ENCODE assay signal across 24 cellular contexts in the genomic region with DNA sequence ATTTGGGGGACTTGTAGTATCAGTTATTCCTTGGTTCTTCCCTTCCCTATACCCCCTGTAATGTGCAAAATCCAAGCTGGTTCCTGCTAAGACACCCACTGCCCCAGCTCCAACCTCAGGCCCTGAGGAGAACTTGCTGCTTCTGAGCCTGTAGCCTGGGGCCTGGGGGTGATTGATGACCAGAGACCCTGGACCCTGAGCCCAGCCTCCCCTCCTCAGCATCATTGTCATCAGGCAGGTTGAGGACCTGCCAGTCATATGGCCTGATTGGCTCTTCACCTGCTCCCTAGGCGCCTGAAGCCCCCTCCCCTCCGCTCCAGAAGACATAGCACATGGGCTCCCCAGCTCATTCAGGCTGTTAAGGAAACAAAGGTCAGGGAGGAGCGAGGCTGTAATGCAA.
DNase-seq lines count a peak whose midpoint lies in the region; ATAC-seq and TF ChIP-seq lines count a peak whose summit lies in the region.
"Had no signal": no experiment of that assay in that cellular context is flagged by ENCODE, and none has a peak within 500 bp of the region (broad histone marks: within the 10 kb centered on the region; RNA-seq: fewer than 3 reads in every experiment).

No MANE protein-coding gene starts in this region.

- intact Hi-C loops in activated CD4-positive, alpha-beta T cell treated with anti-CD3 and anti-CD28 coated beads for 36 hours (cut with DNase I, micrococcal nuclease) = no loop called here
- intact Hi-C loops in CD4-positive, alpha-beta memory T cell (cut with micrococcal nuclease) = loop anchor here (5.0 kb wide), 2 partner anchors 33 to 147 kb away; a partner anchor contains a TSS

- no peaks in the 10 kb centered on the region for H3K9me3 ChIP-seq in CD4-positive, alpha-beta memory T cell (ENCODE audit: control insufficient read depth in 1 of 2, low read length in 2 of 2)
- H3K9me3 ChIP-seq in suprapubic skin = no peaks in the 10 kb centered on the region
- H3K9me3 ChIP-seq: adrenal gland, SJCRH30 had no signal

- TF ChIP-seq POLR2A in suprapubic skin (IDR thresholded peaks at IDR 0.05) = no peak

- peaks cover 3% of the 10 kb centered on the region for H3K27me3 Mint-ChIP-seq in activated CD4-positive, alpha-beta T cell treated with anti-CD3 and anti-CD28 coated beads, Interleukin-2, amount 10 ng/mL, durations not matched to agents 7 days and 5 days
- H3K27me3 Mint-ChIP-seq in activated CD4-positive, alpha-beta T cell treated with anti-CD3 and anti-CD28 coated beads for 36 hours = no peaks in the 10 kb centered on the region
- H3K27me3 Mint-ChIP-seq in CD4-positive, alpha-beta memory T cell = no peaks in the 10 kb centered on the region
- H3K27me3 Mint-ChIP-seq in activated CD4-positive, alpha-beta memory T cell treated with anti-CD3 and anti-CD28 coated beads, Interleukin-2, amount 10 ng/mL, durations not matched to agents 7 days and 5 days = no peaks in the 10 kb centered on the region
- H3K27me3 Mint-ChIP-seq in natural killer cell treated with Interleukin-12 subunit alpha and Interleukin-12 subunit beta and Interleukin-15 and Interleukin-18, amount 100 ng/mL, for 72 hours = no peaks in the 10 kb centered on the region

- TF ChIP-seq CTCF in suprapubic skin (IDR thresholded peaks at IDR 0.05) = no peak

- H3K4me1 Mint-ChIP-seq in activated CD4-positive, alpha-beta T cell treated with anti-CD3 and anti-CD28 coated beads, Interleukin-2, amount 10 ng/mL, durations not matched to agents 7 days and 5 days = peaks cover 55% of the 10 kb centered on the region
- peaks cover 47% of the 10 kb centered on the region for H3K4me1 Mint-ChIP-seq in activated CD4-positive, alpha-beta T cell treated with anti-CD3 and anti-CD28 coated beads for 36 hours
- H3K4me1 Mint-ChIP-seq in CD4-positive, alpha-beta memory T cell = peaks cover 35 to 82% (median 54%) of the 10 kb centered on the region in 4 donors
- peaks cover 83% of the 10 kb centered on the region for H3K4me1 Mint-ChIP-seq in activated CD4-positive, alpha-beta memory T cell treated with anti-CD3 and anti-CD28 coated beads, Interleukin-2, amount 10 ng/mL, durations not matched to agents 7 days and 5 days
- peaks cover 35 to 45% of the 10 kb centered on the region in 2 donors for H3K4me1 Mint-ChIP-seq in natural killer cell treated with Interleukin-12 subunit alpha and Interleukin-12 subunit beta and Interleukin-15 and Interleukin-18, amount 100 ng/mL, for 72 hours (ENCODE audit: low read depth in 2 of 2)
- H3K4me1 Mint-ChIP-seq: naive B cell had no signal

- CTCF ChIA-PET in activated CD4-positive, alpha-beta T cell treated with anti-CD3 and anti-CD28 coated beads, Interleukin-2, amount 10 ng/mL, durations not matched to agents 7 days and 5 days (lab: Charles Lee) = interaction anchor here (0.6 to 3.4 kb wide), 4 partner anchors 9 to 158 kb away, joined by 3 to 20 read pairs (median 3); no protein-coding TSS in a partner anchor
- CTCF ChIA-PET in activated CD4-positive, alpha-beta T cell treated with anti-CD3 and anti-CD28 coated beads for 36 hours (lab: Charles Lee) = interaction anchor here (0.5 to 2.8 kb wide), 4 partner anchors 9 to 807 kb away, joined by 3 to 14 read pairs (median 3); no protein-coding TSS in a partner anchor
- CTCF ChIA-PET in CD4-positive, alpha-beta memory T cell (lab: Charles Lee; ENCODE audit: partially characterized antibody) = interaction anchor here (1.3 kb wide), 1 partner anchor 33 kb away, joined by 4 read pairs; no protein-coding TSS in a partner anchor
- CTCF ChIA-PET in activated CD4-positive, alpha-beta memory T cell treated with anti-CD3 and anti-CD28 coated beads, Interleukin-2, amount 10 ng/mL, durations not matched to agents 7 days and 5 days (lab: Charles Lee) = interaction anchor here (1.7 to 2.7 kb wide), 3 partner anchors 23 to 68 kb away, joined by 4 to 10 read pairs (median 9); no protein-coding TSS in a partner anchor

- H3K27ac Mint-ChIP-seq in activated CD4-positive, alpha-beta T cell treated with anti-CD3 and anti-CD28 coated beads, Interleukin-2, amount 10 ng/mL, durations not matched to agents 7 days and 5 days = peak overlapping the region; percentile 61
- no peak overlapping the region for H3K27ac Mint-ChIP-seq in activated CD4-positive, alpha-beta T cell treated with anti-CD3 and anti-CD28 coated beads for 36 hours
- H3K27ac Mint-ChIP-seq in CD4-positive, alpha-beta memory T cell = peak overlapping the region; percentile 44 to 97 (median 84)
- H3K27ac Mint-ChIP-seq in activated CD4-positive, alpha-beta memory T cell treated with anti-CD3 and anti-CD28 coated beads, Interleukin-2, amount 10 ng/mL, durations not matched to agents 7 days and 5 days = peak overlapping the region; percentile 73
- peak overlapping the region; percentile 43 to 73 for H3K27ac Mint-ChIP-seq in natural killer cell treated with Interleukin-12 subunit alpha and Interleukin-12 subunit beta and Interleukin-15 and Interleukin-18, amount 100 ng/mL, for 72 hours
- H3K27ac Mint-ChIP-seq: naive B cell had no signal

- POLR2A ChIA-PET in activated CD4-positive, alpha-beta T cell treated with anti-CD3 and anti-CD28 coated beads, Interleukin-2, amount 10 ng/mL, durations not matched to agents 7 days and 5 days (lab: Charles Lee) = interaction anchor here (0.7 kb wide), 1 partner anchor 15 kb away, joined by 10 read pairs; no protein-coding TSS in a partner anchor
- POLR2A ChIA-PET in activated CD4-positive, alpha-beta T cell treated with anti-CD3 and anti-CD28 coated beads for 36 hours (lab: Charles Lee) = interaction anchor here (0.9 kb wide), 1 partner anchor 12 kb away, joined by 3 read pairs; no protein-coding TSS in a partner anchor
- POLR2A ChIA-PET in CD4-positive, alpha-beta memory T cell (lab: Charles Lee; ENCODE audit: partially characterized antibody) = interaction anchor here (2.9 to 3.7 kb wide), 2 partner anchors 74 to 149 kb away, joined by 18 to 43 read pairs; a partner anchor contains a TSS
- POLR2A ChIA-PET in activated CD4-positive, alpha-beta memory T cell treated with anti-CD3 and anti-CD28 coated beads, Interleukin-2, amount 10 ng/mL, durations not matched to agents 7 days and 5 days (lab: Charles Lee) = interaction anchor here (1.7 to 5.4 kb wide), 7 partner anchors 8 to 96 kb away, joined by 5 to 99 read pairs (median 10); a partner anchor contains a TSS

- no peak for TF ChIP-seq EP300 in suprapubic skin (IDR thresholded peaks at IDR 0.05)

- H3K9me3 Mint-ChIP-seq in activated CD4-positive, alpha-beta T cell treated with anti-CD3 and anti-CD28 coated beads, Interleukin-2, amount 10 ng/mL, durations not matched to agents 7 days and 5 days = peaks cover 3% of the 10 kb centered on the region
- peaks cover 3% of the 10 kb centered on the region for H3K9me3 Mint-ChIP-seq in activated CD4-positive, alpha-beta T cell treated with anti-CD3 and anti-CD28 coated beads for 36 hours (ENCODE audit: low read depth)
- H3K9me3 Mint-ChIP-seq in CD4-positive, alpha-beta memory T cell = peaks cover 0 to 5% (median 0%) of the 10 kb centered on the region in 8 donors
- peaks cover 8% of the 10 kb centered on the region for H3K9me3 Mint-ChIP-seq in activated CD4-positive, alpha-beta memory T cell treated with anti-CD3 and anti-CD28 coated beads, Interleukin-2, amount 10 ng/mL, durations not matched to agents 7 days and 5 days
- H3K9me3 Mint-ChIP-seq in natural killer cell treated with Interleukin-12 subunit alpha and Interleukin-12 subunit beta and Interleukin-15 and Interleukin-18, amount 100 ng/mL, for 72 hours = peaks cover 4% of the 10 kb centered on the region

- H3K27me3 ChIP-seq in CD4-positive, alpha-beta memory T cell (ENCODE audit: insufficient read depth, low read length) = no peaks in the 10 kb centered on the region
- H3K27me3 ChIP-seq in suprapubic skin = no peaks in the 10 kb centered on the region
- H3K27me3 ChIP-seq: adrenal gland, brain microvascular endothelial cell, SJCRH30, tibial nerve had no signal

- no peak overlapping the region for H3K4me3 Mint-ChIP-seq in activated CD4-positive, alpha-beta T cell treated with anti-CD3 and anti-CD28 coated beads, Interleukin-2, amount 10 ng/mL, durations not matched to agents 7 days and 5 days
- no peak overlapping the region for H3K4me3 Mint-ChIP-seq in activated CD4-positive, alpha-beta T cell treated with anti-CD3 and anti-CD28 coated beads for 36 hours
- peak overlapping the region in 1 of 8 donors; percentile 24 for H3K4me3 Mint-ChIP-seq in CD4-positive, alpha-beta memory T cell
- H3K4me3 Mint-ChIP-seq in activated CD4-positive, alpha-beta memory T cell treated with anti-CD3 and anti-CD28 coated beads, Interleukin-2, amount 10 ng/mL, durations not matched to agents 7 days and 5 days = no peak overlapping the region
- H3K4me3 Mint-ChIP-seq in natural killer cell treated with Interleukin-12 subunit alpha and Interleukin-12 subunit beta and Interleukin-15 and Interleukin-18, amount 100 ng/mL, for 72 hours = no peak overlapping the region

- H3K36me3 ChIP-seq in CD4-positive, alpha-beta memory T cell (ENCODE audit: insufficient read depth, low read length) = no peaks in the 10 kb centered on the region
- H3K36me3 ChIP-seq in suprapubic skin = no peaks in the 10 kb centered on the region
- H3K36me3 ChIP-seq: adrenal gland, brain microvascular endothelial cell, SJCRH30, tibial nerve had no signal

- no peak for DNase-seq in activated CD4-positive, alpha-beta T cell treated with anti-CD3 and anti-CD28 coated beads, Interleukin-2, amount 10 ng/mL, durations not matched to agents 7 days and 5 days
- no peak for DNase-seq in activated CD4-positive, alpha-beta T cell treated with anti-CD3 and anti-CD28 coated beads for 36 hours
- no peak for DNase-seq in CD4-positive, alpha-beta memory T cell
- no peak for DNase-seq in activated CD4-positive, alpha-beta memory T cell treated with anti-CD3 and anti-CD28 coated beads, Interleukin-2, amount 10 ng/mL, durations not matched to agents 7 days and 5 days
- no peak for DNase-seq in natural killer cell treated with Interleukin-12 subunit alpha and Interleukin-12 subunit beta and Interleukin-15 and Interleukin-18, amount 100 ng/mL, for 72 hours (ENCODE audit: low spot score)
- DNase-seq in DMS79 treated with DMSO at 0.1 percent for 48 hours (lab: John Stamatoyannopoulos, UW) (no peak), suprapubic skin (ENCODE audit: low spot score in 2 of 2) (no peak)
- DNase-seq: activated CD4-positive, alpha-beta T cell treated with anti-CD3 and anti-CD28 coated beads for 48 hours; activated CD8-positive, alpha-beta memory T cell treated with anti-CD3 and anti-CD28 coated beads, Interleukin-2, amount 50 U/mL, for 48 hours; activated effector memory CD4-positive, alpha-beta T cell treated with anti-CD3 and anti-CD28 coated beads, Interleukin-2, amount 50 U/mL, for 16 hours; adrenal gland; AML-193; brain microvascular endothelial cell; KBM-7; naive B cell; NCI-H1105; NCI-H1930; NCI-H526; NK-92 treated with Interleukin-12 subunit alpha and Interleukin-12 subunit beta, amount 100 ng/mL, for 24 hours; SJCRH30 had no signal

- H3K27ac ChIP-seq in CD4-positive, alpha-beta memory T cell (ENCODE audit: low read depth, low read length) = no peak overlapping the region
- H3K27ac ChIP-seq in suprapubic skin = no peak overlapping the region
- H3K27ac ChIP-seq: adrenal gland, brain microvascular endothelial cell, SJCRH30 had no signal

- WGBS in suprapubic skin = 94% methylated on average over 3 of the region's 3 CpGs

- no peak for ATAC-seq in activated CD4-positive, alpha-beta T cell treated with anti-CD3 and anti-CD28 coated beads for 36 hours
- no peak for ATAC-seq in natural killer cell treated with Interleukin-12 subunit alpha and Interleukin-12 subunit beta and Interleukin-15 and Interleukin-18, amount 100 ng/mL, for 72 hours
- ATAC-seq in HG03039 (IDR thresholded peaks at IDR 0.05; ENCODE audit: unreplicated experiment) = no peak
- ATAC-seq: left lobe of liver had no signal

- no peak overlapping the region for H3K4me3 ChIP-seq in CD4-positive, alpha-beta memory T cell (ENCODE audit: low read length in 2 of 2)
- no peak overlapping the region for H3K4me3 ChIP-seq in suprapubic skin
- H3K4me3 ChIP-seq: adrenal gland, SJCRH30, skin epidermis, tibial nerve had no signal

- peaks cover 8% of the 10 kb centered on the region for H3K36me3 Mint-ChIP-seq in activated CD4-positive, alpha-beta T cell treated with anti-CD3 and anti-CD28 coated beads, Interleukin-2, amount 10 ng/mL, durations not matched to agents 7 days and 5 days (ENCODE audit: low read depth)
- no peaks in the 10 kb centered on the region for H3K36me3 Mint-ChIP-seq in activated CD4-positive, alpha-beta T cell treated with anti-CD3 and anti-CD28 coated beads for 36 hours (ENCODE audit: low read depth)
- no peaks in the 10 kb centered on the region for H3K36me3 Mint-ChIP-seq in CD4-positive, alpha-beta memory T cell
- H3K36me3 Mint-ChIP-seq in activated CD4-positive, alpha-beta memory T cell treated with anti-CD3 and anti-CD28 coated beads, Interleukin-2, amount 10 ng/mL, durations not matched to agents 7 days and 5 days (ENCODE audit: low read depth) = peaks cover 15% of the 10 kb centered on the region
- no peaks in the 10 kb centered on the region for H3K36me3 Mint-ChIP-seq in natural killer cell treated with Interleukin-12 subunit alpha and Interleukin-12 subunit beta and Interleukin-15 and Interleukin-18, amount 100 ng/mL, for 72 hours

- peaks cover 55% of the 10 kb centered on the region for H3K4me1 ChIP-seq in CD4-positive, alpha-beta memory T cell (ENCODE audit: insufficient read depth, low read length)
- peaks cover 20% of the 10 kb centered on the region for H3K4me1 ChIP-seq in suprapubic skin
- H3K4me1 ChIP-seq: adrenal gland had no signal
